In genomic region chr18:11689031-11689971, GRCh38 we compare ENCODE assay signal across 1 cellular context.
TF ChIP-seq lines count a peak whose summit lies in the region.

Gene GNAL, plus strand, starts transcription at chr18:11689264. Its CDS starts 300 bp downstream, at chr18:11689564.

TF ChIP-seq in WTC11, 78 proteins besides CTCF, POLR2A, EP300 and RAD21 (continued from another document):
- TF ChIP-seq CDX4 (CRISPR knock-in tag; IDR thresholded peaks at IDR 0.05; ENCODE audit: borderline replicate concordance) (no peak), MXD4 (CRISPR knock-in tag; IDR thresholded peaks at IDR 0.05; ENCODE audit: borderline replicate concordance) (no peak)
TF ChIP-seq in WTC11: peak in this region for 31.
